9 cellular contexts compared by ENCODE assay signal in the genomic region with DNA sequence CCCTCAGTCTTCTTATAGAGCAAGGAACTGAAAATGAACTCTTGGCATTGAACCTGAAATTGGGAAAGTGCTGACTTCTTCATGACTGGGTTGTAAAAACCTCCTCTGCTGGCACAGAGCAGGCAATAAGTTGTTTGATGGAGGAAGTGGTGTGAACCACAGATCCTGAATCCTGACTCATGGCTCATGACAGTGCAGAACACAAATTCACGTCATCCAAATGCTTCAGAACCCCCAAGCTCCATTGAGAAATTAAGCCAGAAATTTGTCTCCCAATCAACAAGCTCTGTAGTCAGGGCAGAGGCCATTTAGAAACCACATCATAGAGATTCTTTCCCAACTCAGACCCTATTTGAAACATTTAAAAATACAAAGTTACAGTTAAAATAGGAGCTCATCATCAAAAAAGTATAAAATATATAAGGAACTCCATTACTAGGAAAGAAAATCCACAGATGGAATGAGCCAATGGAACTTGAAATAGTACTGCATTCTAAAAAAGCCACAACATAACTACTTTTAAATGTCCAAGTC. TPM values are rescaled to one million over a fixed set of nuclear protein-coding genes. Genes with fewer than 3 reads are reported as not detected.
DNase-seq lines count a peak whose midpoint lies in the region; ATAC-seq and TF ChIP-seq lines count a peak whose summit lies in the region.
"Had no signal": no experiment of that assay in that cellular context is flagged by ENCODE, and none has a peak within 500 bp of the region (broad histone marks: within the 10 kb centered on the region; RNA-seq: fewer than 3 reads in every experiment).

No MANE protein-coding gene starts in this region.

- peak; percentile 67 for ATAC-seq in body of pancreas
- no peak for ATAC-seq in GM19455 (IDR thresholded peaks at IDR 0.05; ENCODE audit: unreplicated experiment)
- no peak for ATAC-seq in HG02571 (IDR thresholded peaks at IDR 0.05; ENCODE audit: unreplicated experiment)
- ATAC-seq in GM21786 (IDR thresholded peaks at IDR 0.05; ENCODE audit: unreplicated experiment): no peak

- TF ChIP-seq CTCF in body of pancreas (IDR thresholded peaks at IDR 0.05): no peak

- H3K9me3 ChIP-seq in body of pancreas: no peaks in the 10 kb centered on the region

- peaks cover 2% of the 10 kb centered on the region for H3K4me1 ChIP-seq in body of pancreas

- no peak for TF ChIP-seq POLR2A in body of pancreas (IDR thresholded peaks at IDR 0.05)

- peak; percentile 26 for DNase-seq in activated CD8-positive, alpha-beta memory T cell treated with anti-CD3 and anti-CD28 coated beads, Interleukin-2, amount 50 U/mL, for 4 hours
- DNase-seq in activated CD8-positive, alpha-beta memory T cell treated with anti-CD3 and anti-CD28 coated beads for 24 hours: no peak
- DNase-seq in NOMO-1 treated with dmso at 0.1 percent for 144 hours (lab: John Stamatoyannopoulos, UW; ENCODE audit: unreplicated experiment) (peak; percentile 94), body of pancreas (peak in 2 of 4 donors; percentile 14 to 74), lung microvascular endothelial cell (ENCODE audit: low read depth in 2 of 2) (peak; percentile 81 to 97)
- DNase-seq: activated B cell treated with CpG ODN at 0.5 μM for 24 hours had no signal

- no peak overlapping the region for H3K4me3 ChIP-seq in body of pancreas

- intact Hi-C loops in body of pancreas (cut with DNase I): loop anchor here (10.0 kb wide), 1 partner anchor 272 kb away; no protein-coding TSS in a partner anchor

- no peaks in the 10 kb centered on the region for H3K36me3 ChIP-seq in body of pancreas (replicated peaks in 1 of 2; ENCODE audit: insufficient read depth in 1 of 2, low read depth in 2 of 2)

- WGBS in body of pancreas, 2 donors: 43 to 50% methylated on average over 1 of the region's 1 CpG

- no peak overlapping the region for H3K27ac ChIP-seq in body of pancreas

- H3K27me3 ChIP-seq in body of pancreas: no peaks in the 10 kb centered on the region

RNA-seq across cellular contexts. Expression of gene STK17A, which starts 10.3 kb away (rescaled TPM):
- total RNA-seq in body of pancreas: 10 to 100 TPM in 1 of 2 donors, 1 to 10 TPM in 1; 8.6 to 18.7 TPM
- 18.7 and 27.9 TPM in 2 replicates for total RNA-seq in lung microvascular endothelial cell
